10 cellular contexts compared by ENCODE assay signal in genomic region chr5:71533614-71534013, GRCh38. TPM values are rescaled to one million over a fixed set of nuclear protein-coding genes. Genes with fewer than 3 reads are reported as not detected.
DNase-seq lines count a peak whose midpoint lies in the region; ATAC-seq, FAIRE-seq and TF ChIP-seq lines count a peak whose summit lies in the region.
"Had no signal": no experiment of that assay in that cellular context is flagged by ENCODE, and none has a peak within 500 bp of the region (broad histone marks: within the 10 kb centered on the region; RNA-seq: fewer than 3 reads in every experiment).

No MANE protein-coding gene starts in this region.

- TF ChIP-seq CTCF in endodermal cell (conservative IDR thresholded peaks at IDR 0.05) = no peak

- peaks cover 59% of the 10 kb centered on the region for H3K36me3 ChIP-seq in endodermal cell (ENCODE audit: control insufficient read depth, insufficient read depth, low read length)

- no peak overlapping the region for H3K27ac ChIP-seq in endodermal cell (ENCODE audit: low read depth, low read length)

- ATAC-seq in GM18502 (IDR thresholded peaks at IDR 0.05; ENCODE audit: poor library complexity, unreplicated experiment) (peak; percentile 69), GM21381 (IDR thresholded peaks at IDR 0.05; ENCODE audit: unreplicated experiment) (no peak), HG03196 (IDR thresholded peaks at IDR 0.05; ENCODE audit: unreplicated experiment) (no peak), HG02852 (IDR thresholded peaks at IDR 0.05; ENCODE audit: unreplicated experiment) (no peak)

- no peaks in the 10 kb centered on the region for H3K9me3 ChIP-seq in endodermal cell (ENCODE audit: control insufficient read depth, low read length)

- no peak overlapping the region for H3K9ac ChIP-seq in endodermal cell (ENCODE audit: extremely low read depth, low read length, poor library complexity, severe bottlenecking)

- no peaks in the 10 kb centered on the region for H3K9me3 Mint-ChIP-seq in endodermal cell

- no peaks in the 10 kb centered on the region for H3K4me1 ChIP-seq in endodermal cell (ENCODE audit: control insufficient read depth, insufficient read depth, low read length)

- FAIRE-seq in RCC 7860 (lab: Jason Lieb, UNC) = no peak

- peaks cover 45% of the 10 kb centered on the region for H3K36me3 Mint-ChIP-seq in endodermal cell (ENCODE audit: low read depth)

- no peak overlapping the region for H3K27ac Mint-ChIP-seq in endodermal cell

- H3K4me3 Mint-ChIP-seq in endodermal cell = no peak overlapping the region

- 91% methylated on average over 1 of the region's 1 CpG; no CpG with 5 or more reads in 1 of the 2 experiments for WGBS in endodermal cell (ENCODE audit: insufficient coverage in 1 of 2, insufficient read length in 1 of 2), 2 experiments

- H3K27me3 ChIP-seq in endodermal cell (ENCODE audit: control insufficient read depth, insufficient read depth, low read length, poor library complexity, severe bottlenecking) = no peaks in the 10 kb centered on the region

- peaks cover 13% of the 10 kb centered on the region for H3K4me1 Mint-ChIP-seq in endodermal cell

- H3K27me3 Mint-ChIP-seq in endodermal cell (ENCODE audit: insufficient read depth) = no peaks in the 10 kb centered on the region

- H3K4me3 ChIP-seq in endodermal cell (ENCODE audit: low read length) = no peak overlapping the region

- DNase-seq in A172 (ENCODE audit: low spot score) (peak; percentile 63), RCC 7860 (ENCODE audit: low spot score) (peak; percentile 8), foreskin melanocyte (peak; percentile 15), endodermal cell (no peak)
- DNase-seq: NCI-H774; stimulated activated CD4-positive, alpha-beta T cell treated with anti-CD3 and anti-CD28 coated beads, Interleukin-2, amount 100 ng/mL, for 48 hours had no signal

RNA-seq across cellular contexts. Expression of gene MCCC2, which starts 53.5 kb away (rescaled TPM):
- total RNA-seq in A172 (2014; rRNA removed; shearing (Covaris generic)) = 66.1 and 70.8 TPM in 2 replicates
- 10 to 100 TPM; 42.4 to 48.4 TPM for total RNA-seq in endodermal cell
- 30.6 TPM for polyA plus RNA-seq in endodermal cell (2013, experiment 1 of 2)
- polyA plus RNA-seq in endodermal cell (2013, experiment 2 of 2) = 29.2 TPM
